Comparison of ENCODE assay signal across 1 cellular context in genomic region chr3:180679178-180680096, GRCh38.
TF ChIP-seq lines count a peak whose summit lies in the region.

Gene CCDC39 (minus strand): TSS chr3:180679489. CDS start chr3:180679380, 109 bp downstream.

TF ChIP-seq in HEK293, 187 proteins besides CTCF, POLR2A, EP300 and RAD21 (continued from another document and continues in another):
- TF ChIP-seq, protein P1, sequence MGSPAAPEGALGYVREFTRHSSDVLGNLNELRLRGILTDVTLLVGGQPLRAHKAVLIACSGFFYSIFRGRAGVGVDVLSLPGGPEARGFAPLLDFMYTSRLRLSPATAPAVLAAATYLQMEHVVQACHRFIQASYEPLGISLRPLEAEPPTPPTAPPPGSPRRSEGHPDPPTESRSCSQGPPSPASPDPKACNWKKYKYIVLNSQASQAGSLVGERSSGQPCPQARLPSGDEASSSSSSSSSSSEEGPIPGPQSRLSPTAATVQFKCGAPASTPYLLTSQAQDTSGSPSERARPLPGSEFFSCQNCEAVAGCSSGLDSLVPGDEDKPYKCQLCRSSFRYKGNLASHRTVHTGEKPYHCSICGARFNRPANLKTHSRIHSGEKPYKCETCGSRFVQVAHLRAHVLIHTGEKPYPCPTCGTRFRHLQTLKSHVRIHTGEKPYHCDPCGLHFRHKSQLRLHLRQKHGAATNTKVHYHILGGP (tag by site-specific recombination; IDR thresholded peaks at IDR 0.05) = no peak
- TF ChIP-seq ZNF302 (tag by site-specific recombination; IDR thresholded peaks at IDR 0.05; ENCODE audit: low read depth) (no peak), ZNF518A (tag by site-specific recombination; conservative IDR thresholded peaks at IDR 0.05; ENCODE audit: low read depth) (0 out of 2 replicates have a peak, but pooled peaks have one; percentile 49), ZNF529 (tag by site-specific recombination; IDR thresholded peaks at IDR 0.05; ENCODE audit: insufficient replicate concordance) (no peak), ZBTB49 (tag by site-specific recombination; IDR thresholded peaks at IDR 0.05; ENCODE audit: low read depth) (no peak), ZNF776 (tag by site-specific recombination; IDR thresholded peaks at IDR 0.05; ENCODE audit: borderline replicate concordance) (no peak), ZNF19 (tag by site-specific recombination; IDR thresholded peaks at IDR 0.05; ENCODE audit: low read depth) (no peak), ZSCAN16 (tag by site-specific recombination; IDR thresholded peaks at IDR 0.05) (no peak), ZNF560 (tag by site-specific recombination; IDR thresholded peaks at IDR 0.05; ENCODE audit: borderline replicate concordance) (no peak), ZNF248 (tag by site-specific recombination; IDR thresholded peaks at IDR 0.05) (no peak), GLI2 (tag by site-specific recombination; IDR thresholded peaks at IDR 0.05; ENCODE audit: borderline replicate concordance, low read depth) (no peak), GLIS2 (tag by site-specific recombination; IDR thresholded peaks at IDR 0.05) (no peak), ZNF677 (tag by site-specific recombination; IDR thresholded peaks at IDR 0.05) (no peak), GFI1B (tag by site-specific recombination; IDR thresholded peaks at IDR 0.05) (no peak), ZNF280D (tag by site-specific recombination; IDR thresholded peaks at IDR 0.05) (no peak), ZNF274 (IDR thresholded peaks at IDR 0.05; ENCODE audit: low read length) (no peak), ZNF274 (tag by site-specific recombination; IDR thresholded peaks at IDR 0.05; ENCODE audit: borderline replicate concordance) (no peak), ZNF433 (tag by site-specific recombination; IDR thresholded peaks at IDR 0.05; ENCODE audit: low read depth) (no peak), ZNF513 (tag by site-specific recombination; IDR thresholded peaks at IDR 0.05) (peak; percentile 54; the same call in 1 of the 2 replicates), ZBTB21 (tag by site-specific recombination; IDR thresholded peaks at IDR 0.05) (no peak), ZSCAN4 (tag by site-specific recombination; IDR thresholded peaks at IDR 0.05) (no peak), ZXDB (tag by site-specific recombination; IDR thresholded peaks at IDR 0.05) (no peak), TCF7L2 (IDR thresholded peaks at IDR 0.05; ENCODE audit: borderline replicate concordance, low read depth, low read length) (no peak; the same call in 1 of the 2 replicates), KLF16 (tag by site-specific recombination; IDR thresholded peaks at IDR 0.05) (no peak), KLF10 (tag by site-specific recombination; IDR thresholded peaks at IDR 0.05) (no peak), ZNF768 (tag by site-specific recombination; IDR thresholded peaks at IDR 0.05) (no peak), REPIN1 (tag by site-specific recombination; IDR thresholded peaks at IDR 0.05; ENCODE audit: low read depth) (no peak), ZBTB20 (tag by site-specific recombination; IDR thresholded peaks at IDR 0.05) (peak; percentile 74), WT1 (tag by site-specific recombination; IDR thresholded peaks at IDR 0.05) (no peak), SP2 (tag by site-specific recombination; IDR thresholded peaks at IDR 0.05) (peak; percentile 51), ZNF544 (tag by site-specific recombination; IDR thresholded peaks at IDR 0.05) (no peak), ZNF514 (tag by site-specific recombination; IDR thresholded peaks at IDR 0.05) (no peak), ZNF16 (tag by site-specific recombination; IDR thresholded peaks at IDR 0.05; ENCODE audit: low read depth) (no peak), ZNF335 (tag by site-specific recombination; conservative IDR thresholded peaks at IDR 0.05) (peak; percentile 92)
- TF ChIP-seq, protein P2, sequence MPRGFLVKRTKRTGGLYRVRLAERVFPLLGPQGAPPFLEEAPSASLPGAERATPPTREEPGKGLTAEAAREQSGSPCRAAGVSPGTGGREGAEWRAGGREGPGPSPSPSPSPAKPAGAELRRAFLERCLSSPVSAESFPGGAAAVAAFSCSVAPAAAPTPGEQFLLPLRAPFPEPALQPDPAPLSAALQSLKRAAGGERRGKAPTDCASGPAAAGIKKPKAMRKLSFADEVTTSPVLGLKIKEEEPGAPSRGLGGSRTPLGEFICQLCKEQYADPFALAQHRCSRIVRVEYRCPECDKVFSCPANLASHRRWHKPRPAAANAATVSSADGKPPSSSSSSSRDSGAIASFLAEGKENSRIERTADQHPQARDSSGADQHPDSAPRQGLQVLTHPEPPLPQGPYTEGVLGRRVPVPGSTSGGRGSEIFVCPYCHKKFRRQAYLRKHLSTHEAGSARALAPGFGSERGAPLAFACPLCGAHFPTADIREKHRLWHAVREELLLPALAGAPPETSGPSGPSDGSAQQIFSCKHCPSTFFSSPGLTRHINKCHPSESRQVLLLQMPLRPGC (tag by site-specific recombination; IDR thresholded peaks at IDR 0.05) = no peak
- TF ChIP-seq, protein P3, sequence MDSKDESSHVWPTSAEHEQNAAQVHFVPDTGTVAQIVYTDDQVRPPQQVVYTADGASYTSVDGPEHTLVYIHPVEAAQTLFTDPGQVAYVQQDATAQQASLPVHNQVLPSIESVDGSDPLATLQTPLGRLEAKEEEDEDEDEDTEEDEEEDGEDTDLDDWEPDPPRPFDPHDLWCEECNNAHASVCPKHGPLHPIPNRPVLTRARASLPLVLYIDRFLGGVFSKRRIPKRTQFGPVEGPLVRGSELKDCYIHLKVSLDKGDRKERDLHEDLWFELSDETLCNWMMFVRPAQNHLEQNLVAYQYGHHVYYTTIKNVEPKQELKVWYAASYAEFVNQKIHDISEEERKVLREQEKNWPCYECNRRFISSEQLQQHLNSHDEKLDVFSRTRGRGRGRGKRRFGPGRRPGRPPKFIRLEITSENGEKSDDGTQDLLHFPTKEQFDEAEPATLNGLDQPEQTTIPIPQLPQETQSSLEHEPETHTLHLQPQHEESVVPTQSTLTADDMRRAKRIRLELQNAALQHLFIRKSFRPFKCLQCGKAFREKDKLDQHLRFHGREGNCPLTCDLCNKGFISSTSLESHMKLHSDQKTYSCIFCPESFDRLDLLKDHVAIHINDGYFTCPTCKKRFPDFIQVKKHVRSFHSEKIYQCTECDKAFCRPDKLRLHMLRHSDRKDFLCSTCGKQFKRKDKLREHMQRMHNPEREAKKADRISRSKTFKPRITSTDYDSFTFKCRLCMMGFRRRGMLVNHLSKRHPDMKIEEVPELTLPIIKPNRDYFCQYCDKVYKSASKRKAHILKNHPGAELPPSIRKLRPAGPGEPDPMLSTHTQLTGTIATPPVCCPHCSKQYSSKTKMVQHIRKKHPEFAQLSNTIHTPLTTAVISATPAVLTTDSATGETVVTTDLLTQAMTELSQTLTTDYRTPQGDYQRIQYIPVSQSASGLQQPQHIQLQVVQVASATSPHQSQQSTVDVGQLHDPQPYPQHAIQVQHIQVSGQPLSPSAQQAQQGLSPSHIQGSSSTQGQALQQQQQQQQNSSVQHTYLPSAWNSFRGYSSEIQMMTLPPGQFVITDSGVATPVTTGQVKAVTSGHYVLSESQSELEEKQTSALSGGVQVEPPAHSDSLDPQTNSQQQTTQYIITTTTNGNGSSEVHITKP (tag by site-specific recombination; IDR thresholded peaks at IDR 0.05) = peak; percentile 48; the same call in 1 of the 2 replicates
- TF ChIP-seq, protein P4, sequence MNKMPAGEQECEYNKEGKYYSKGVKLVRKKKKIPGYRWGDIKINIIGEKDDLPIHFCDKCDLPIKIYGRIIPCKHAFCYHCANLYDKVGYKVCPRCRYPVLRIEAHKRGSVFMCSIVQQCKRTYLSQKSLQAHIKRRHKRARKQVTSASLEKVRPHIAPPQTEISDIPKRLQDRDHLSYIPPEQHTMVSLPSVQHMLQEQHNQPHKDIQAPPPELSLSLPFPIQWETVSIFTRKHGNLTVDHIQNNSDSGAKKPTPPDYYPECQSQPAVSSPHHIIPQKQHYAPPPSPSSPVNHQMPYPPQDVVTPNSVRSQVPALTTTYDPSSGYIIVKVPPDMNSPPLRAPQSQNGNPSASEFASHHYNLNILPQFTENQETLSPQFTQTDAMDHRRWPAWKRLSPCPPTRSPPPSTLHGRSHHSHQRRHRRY (tag by site-specific recombination; IDR thresholded peaks at IDR 0.05) = no peak
